1 cellular context compared by ENCODE assay signal in genomic region chr15:67157779-67158366, GRCh38.
TF ChIP-seq lines count a peak whose summit lies in the region.

No MANE protein-coding gene starts in this region.

TF ChIP-seq in K562, 482 proteins besides CTCF, POLR2A, EP300 and RAD21 (continued from another document):
- TF ChIP-seq MGA (IDR thresholded peaks at IDR 0.05) = no peak
